In the genomic region with DNA sequence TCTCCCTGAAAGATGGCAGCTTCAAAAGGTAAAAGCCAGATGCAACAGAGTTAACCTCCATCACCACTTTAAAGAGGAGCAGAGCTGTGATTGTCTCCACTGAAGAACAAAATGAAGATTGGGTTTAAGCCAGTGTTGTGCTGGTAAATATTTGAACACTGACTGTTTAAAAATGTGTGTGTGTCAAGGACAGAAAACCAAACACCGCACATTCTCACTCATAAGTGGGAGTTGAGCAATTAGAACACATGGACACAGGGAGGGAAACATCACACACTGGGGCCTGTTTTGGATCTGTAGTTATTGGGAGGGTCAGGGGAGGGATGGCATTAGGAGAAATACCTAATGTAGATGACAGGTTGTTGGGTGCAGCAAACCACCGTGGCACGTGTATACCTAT, we compare ENCODE assay signal across 25 cellular contexts.
DNase-seq lines count a peak whose midpoint lies in the region; ATAC-seq and TF ChIP-seq lines count a peak whose summit lies in the region.
"Had no signal": no experiment of that assay in that cellular context is flagged by ENCODE, and none has a peak within 500 bp of the region (broad histone marks: within the 10 kb centered on the region; RNA-seq: fewer than 3 reads in every experiment).

No MANE protein-coding gene starts in this region.

- no peak overlapping the region for H3K27ac Mint-ChIP-seq in activated T-helper 17 cell treated with anti-CD3 and anti-CD28 coated beads, Interleukin-2, amount 50 U/mL, for 72 hours
- H3K27ac Mint-ChIP-seq: CD8-positive, alpha-beta T cell; memory B cell; T-helper 1 cell treated with Interleukin-12 subunit alpha and Interleukin-12 subunit beta and Interleukin-4 antibody, amounts not matched to agents 30 μg/mL and 1 μg/mL, for 36 hours had no signal

- DNase-seq in EH (ENCODE audit: low read depth) (peak; percentile 79), NCI-H69 (lab: John Stamatoyannopoulos, UW) (peak; percentile 34), choroid plexus epithelial cell (ENCODE audit: low read depth) (peak; percentile 50), lung (ENCODE audit: low spot score) (no peak), AG08395 (ENCODE audit: low spot score) (no peak), CD1c-positive myeloid dendritic cell (ENCODE audit: extremely low spot score) (no peak)
- DNase-seq: activated CD4-positive, alpha-beta T cell treated with anti-CD3 and anti-CD28 coated beads, Interleukin-2, amount 50 U/mL, for 48 hours; activated effector memory CD4-positive, alpha-beta T cell treated with anti-CD3 and anti-CD28 coated beads, Interleukin-2, amount 50 U/mL, for 16 hours; CD8-positive, alpha-beta T cell; dermis blood vessel endothelial cell; DND-41; foreskin keratinocyte; hippocampal formation; NCI-H1417; NCI-H2171; NCI-H526 treated with DMSO at 0.1 percent for 48 hours; OCI-M1; right cardiac atrium; SIG-M5; stimulated activated CD4-positive, alpha-beta T cell treated with anti-CD3 and anti-CD28 coated beads, Interleukin-15, amount 100 ng/mL, for 24 hours had no signal

- TF ChIP-seq CTCF in choroid plexus epithelial cell (conservative IDR thresholded peaks at IDR 0.05; ENCODE audit: low read depth, low read length) (no peak), lung (IDR thresholded peaks at IDR 0.05; ENCODE audit: control extremely low read depth, extremely low read depth) (no peak)

- no peak overlapping the region for H3K27ac ChIP-seq in lung (ENCODE audit: low read depth in 1 of 2, low read length in 1 of 2)
- H3K27ac ChIP-seq: cardiac muscle cell, foreskin keratinocyte had no signal

- no peak overlapping the region for H3K4me3 Mint-ChIP-seq in activated T-helper 17 cell treated with anti-CD3 and anti-CD28 coated beads, Interleukin-2, amount 50 U/mL, for 72 hours
- H3K4me3 Mint-ChIP-seq: CD8-positive, alpha-beta T cell; memory B cell; T-helper 1 cell treated with Interleukin-12 subunit alpha and Interleukin-12 subunit beta and Interleukin-4 antibody, amounts not matched to agents 30 μg/mL and 1 μg/mL, for 36 hours had no signal

- no peaks in the 10 kb centered on the region for H3K36me3 ChIP-seq in lung (ENCODE audit: control insufficient read depth in 2 of 2, insufficient read depth in 2 of 2, low read length in 2 of 2)
- H3K36me3 ChIP-seq: cardiac muscle cell had no signal

- H3K4me3 ChIP-seq in choroid plexus epithelial cell (ENCODE audit: low read depth, low read length) (no peak overlapping the region), lung (no peak overlapping the region)
- H3K4me3 ChIP-seq: cardiac muscle cell had no signal

- peak; percentile 23 for ATAC-seq in lung (ENCODE audit: insufficient read depth, low FRiP score)
- no peak for ATAC-seq in activated T-helper 17 cell treated with anti-CD3 and anti-CD28 coated beads, Interleukin-2, amount 50 U/mL, for 72 hours (replicated peaks)
- no peak for ATAC-seq in HG03457 (IDR thresholded peaks at IDR 0.05; ENCODE audit: unreplicated experiment)
- ATAC-seq: CD8-positive, alpha-beta T cell; foreskin keratinocyte; right cardiac atrium had no signal

- 78 to 80% methylated on average over 3 of the region's 3 CpGs for WGBS in lung, 2 donors

- no peaks in the 10 kb centered on the region for H3K4me1 Mint-ChIP-seq in activated T-helper 17 cell treated with anti-CD3 and anti-CD28 coated beads, Interleukin-2, amount 50 U/mL, for 72 hours
- H3K4me1 Mint-ChIP-seq: memory B cell had no signal

- no peaks in the 10 kb centered on the region for H3K27me3 ChIP-seq in lung (ENCODE audit: control insufficient read depth, insufficient read depth)
- H3K27me3 ChIP-seq: cardiac muscle cell, foreskin keratinocyte had no signal

- H3K9me3 Mint-ChIP-seq in activated T-helper 17 cell treated with anti-CD3 and anti-CD28 coated beads, Interleukin-2, amount 50 U/mL, for 72 hours: no peaks in the 10 kb centered on the region
- H3K9me3 Mint-ChIP-seq: CD8-positive, alpha-beta T cell; memory B cell; T-helper 1 cell treated with Interleukin-12 subunit alpha and Interleukin-12 subunit beta and Interleukin-4 antibody, amounts not matched to agents 30 μg/mL and 1 μg/mL, for 36 hours had no signal

- H3K4me1 ChIP-seq in lung (ENCODE audit: control insufficient read depth in 2 of 2, insufficient read depth in 2 of 2, low read length in 2 of 2): peaks cover 0 to 5% of the 10 kb centered on the region in 2 donors

- H3K9me3 ChIP-seq in lung (ENCODE audit: control insufficient read depth in 2 of 2, insufficient read depth in 1 of 2, low read length in 1 of 2): no peaks in the 10 kb centered on the region

- H3K36me3 Mint-ChIP-seq in activated T-helper 17 cell treated with anti-CD3 and anti-CD28 coated beads, Interleukin-2, amount 50 U/mL, for 72 hours (ENCODE audit: low read depth): no peaks in the 10 kb centered on the region
- H3K36me3 Mint-ChIP-seq: CD8-positive, alpha-beta T cell; memory B cell had no signal

- no peaks in the 10 kb centered on the region for H3K27me3 Mint-ChIP-seq in activated T-helper 17 cell treated with anti-CD3 and anti-CD28 coated beads, Interleukin-2, amount 50 U/mL, for 72 hours
- H3K27me3 Mint-ChIP-seq: memory B cell had no signal

Comparison
In these comparisons a context has a peak if more than half of its experiments do, and no peak if none do; other contexts are left out.
1. DNase-seq: peak in EH (single experiment), NCI-H69 (single experiment) and choroid plexus epithelial cell (single experiment); none in lung (single experiment), AG08395 (single experiment) and CD1c-positive myeloid dendritic cell (single experiment).